8 cellular contexts compared by ENCODE assay signal in genomic region chr20:35739294-35740163, GRCh38. TPM values are rescaled to one million over a fixed set of nuclear protein-coding genes. Genes with fewer than 3 reads are reported as not detected.
A peak's percentile ranks its signal among the peaks of the same experiment; 100 is the strongest.
DNase-seq lines count a peak whose midpoint lies in the region; ATAC-seq and TF ChIP-seq lines count a peak whose summit lies in the region.

No MANE protein-coding gene starts in this region.

- H3K4me1 ChIP-seq in iPS-15b (ENCODE audit: control insufficient read depth, insufficient read depth, low read length) (peaks cover 12% of the 10 kb centered on the region), thymus (ENCODE audit: control insufficient read depth, insufficient read depth, low read length) (peaks cover 9% of the 10 kb centered on the region), testis (peaks cover 28% of the 10 kb centered on the region)

- H3K4me3 Mint-ChIP-seq in activated CD4-positive, alpha-beta memory T cell treated with anti-CD3 and anti-CD28 coated beads, Interleukin-2, amount 10 ng/mL, durations not matched to agents 7 days and 5 days, result peak overlapping the region; percentile 98

- H3K36me3 ChIP-seq in BJ (ENCODE audit: control insufficient read depth, insufficient read depth, low read length) (peaks cover 11% of the 10 kb centered on the region), iPS-15b (ENCODE audit: control insufficient read depth, insufficient read depth, low read length) (peaks cover 39% of the 10 kb centered on the region), thymus (ENCODE audit: control insufficient read depth, insufficient read depth) (peaks cover 31% of the 10 kb centered on the region), testis (ENCODE audit: low read depth, missing control alignments) (no peaks in the 10 kb centered on the region)

- no peaks in the 10 kb centered on the region for H3K27me3 Mint-ChIP-seq in activated CD4-positive, alpha-beta memory T cell treated with anti-CD3 and anti-CD28 coated beads, Interleukin-2, amount 10 ng/mL, durations not matched to agents 7 days and 5 days

- TF ChIP-seq POLR2A in testis (IDR thresholded peaks at IDR 0.05), result no peak

- intact Hi-C loops in testis (cut with DNase I; ENCODE audit: low total_unique reads), result no loop called here

- H3K9me3 ChIP-seq in iPS-15b (ENCODE audit: control insufficient read depth, insufficient read depth, low read length) (no peaks in the 10 kb centered on the region), thymus (ENCODE audit: control insufficient read depth) (no peaks in the 10 kb centered on the region), testis (no peaks in the 10 kb centered on the region)

- peak overlapping the region; percentile 77 for H3K4me3 ChIP-seq in BJ (ENCODE audit: low read depth, low read length)
- peak overlapping the region; percentile 95 for H3K4me3 ChIP-seq in iPS-15b (ENCODE audit: low read depth, low read length)
- peak overlapping the region; percentile 9 for H3K4me3 ChIP-seq in thymus (ENCODE audit: low read length)
- no peak overlapping the region for H3K4me3 ChIP-seq in testis

- no peak overlapping the region for H3K9ac ChIP-seq in iPS-15b (ENCODE audit: low read depth, low read length)

- H3K27me3 ChIP-seq in BJ (ENCODE audit: control insufficient read depth, insufficient read depth, low read length) (no peaks in the 10 kb centered on the region), iPS-15b (ENCODE audit: control insufficient read depth, insufficient read depth, low read length) (no peaks in the 10 kb centered on the region), thymus (ENCODE audit: control insufficient read depth, insufficient read depth) (no peaks in the 10 kb centered on the region), testis (no peaks in the 10 kb centered on the region)

- CTCF ChIA-PET in BJ (lab: Yijun Ruan, JAX), result interaction anchor here (0.7 to 2.2 kb wide), 8 partner anchors 11 to 201 kb away, joined by 3 to 10 read pairs (median 6); no protein-coding TSS in a partner anchor
- CTCF ChIA-PET in activated CD4-positive, alpha-beta memory T cell treated with anti-CD3 and anti-CD28 coated beads, Interleukin-2, amount 10 ng/mL, durations not matched to agents 7 days and 5 days (lab: Charles Lee), result interaction anchor here (0.5 to 2.1 kb wide), 15 partner anchors 9 to 1303 kb away, joined by 3 to 18 read pairs (median 3); partner anchors contain the start of genes PHF20 and SCAND1

- POLR2A ChIA-PET in BJ (lab: Charles Lee), result interaction anchor here (1.0 to 1.2 kb wide), 3 partner anchors 30 to 145 kb away, joined by 3 to 4 read pairs (median 4); no protein-coding TSS in a partner anchor
- POLR2A ChIA-PET in activated CD4-positive, alpha-beta memory T cell treated with anti-CD3 and anti-CD28 coated beads, Interleukin-2, amount 10 ng/mL, durations not matched to agents 7 days and 5 days (lab: Charles Lee), result interaction anchor here (0.6 to 17.5 kb wide), 10 partner anchors 10 to 285 kb away, joined by 3 to 516 read pairs (median 16); partner anchors contain the start of genes NFS1, PHF20, ROMO1 and SCAND1

- H3K4me1 Mint-ChIP-seq in activated CD4-positive, alpha-beta memory T cell treated with anti-CD3 and anti-CD28 coated beads, Interleukin-2, amount 10 ng/mL, durations not matched to agents 7 days and 5 days, result peaks cover 54% of the 10 kb centered on the region

- H3K27ac Mint-ChIP-seq in activated CD4-positive, alpha-beta memory T cell treated with anti-CD3 and anti-CD28 coated beads, Interleukin-2, amount 10 ng/mL, durations not matched to agents 7 days and 5 days, result peak overlapping the region; percentile 78

- no peaks in the 10 kb centered on the region for H3K9me3 Mint-ChIP-seq in activated CD4-positive, alpha-beta memory T cell treated with anti-CD3 and anti-CD28 coated beads, Interleukin-2, amount 10 ng/mL, durations not matched to agents 7 days and 5 days

- TF ChIP-seq CTCF in BJ (IDR thresholded peaks at IDR 0.05; ENCODE audit: insufficient read depth, low read depth, low read length) (peak; percentile 34; the same call in 1 of the 2 replicates), testis (IDR thresholded peaks at IDR 0.05) (peak in 1 of 3 experiments; percentile 16)

- no peak for ATAC-seq in GM19023 (IDR thresholded peaks at IDR 0.05; ENCODE audit: unreplicated experiment)

- DNase-seq in BJ (ENCODE audit: low read depth) (no peak), HT1080 (ENCODE audit: low read depth) (peak; percentile 34), testis (no peak), nucleus accumbens (lab: John Stamatoyannopoulos, UW) (no peak)
- DNase-seq in activated CD4-positive, alpha-beta memory T cell treated with anti-CD3 and anti-CD28 coated beads, Interleukin-2, amount 10 ng/mL, durations not matched to agents 7 days and 5 days, result no peak

- WGBS in thymus, result 73% methylated on average over 7 of the region's 7 CpGs
- WGBS in testis, 2 donors, result 56 to 63% methylated on average over 7 of the region's 7 CpGs

- H3K27ac ChIP-seq in thymus (ENCODE audit: low read depth) (no peak overlapping the region), testis (peak overlapping the region in 1 of 2 donors; percentile 97)

- H3K36me3 Mint-ChIP-seq in activated CD4-positive, alpha-beta memory T cell treated with anti-CD3 and anti-CD28 coated beads, Interleukin-2, amount 10 ng/mL, durations not matched to agents 7 days and 5 days (ENCODE audit: low read depth), result peaks cover 63% of the 10 kb centered on the region

RNA-seq across cellular contexts. Expression of gene RBM39, which starts 2.5 kb away (rescaled TPM):
- polyA plus RNA-seq in BJ (2011; rRNA removed) (63.5 and 107 TPM in 2 replicates), thymus (830 TPM), testis (ENCODE audit: insufficient read depth, low read depth, low replicate concordance) (116 TPM)
- polyA minus RNA-seq in BJ (2011; rRNA and poly(A)+ RNA removed), result 73.8 and 98.4 TPM in 2 replicates
- total RNA-seq in HT1080 (2014; rRNA removed; shearing (Covaris generic)), result 197 and 209 TPM in 2 replicates
- polyA plus RNA-seq in HT1080 (2015; cell fraction: cytosol; rRNA removed), result 116 and 132 TPM in 2 replicates
- polyA plus RNA-seq in HT1080 (2015; cell fraction: nucleus; rRNA removed), result 801 and 809 TPM in 2 replicates
- total RNA-seq in activated CD4-positive, alpha-beta memory T cell treated with anti-CD3 and anti-CD28 coated beads, Interleukin-2, amount 10 ng/mL, durations not matched to agents 7 days and 5 days, result 100 to 1,000 TPM; 318 to 331 TPM
- total RNA-seq in testis, result 100 to 1,000 TPM; 273 to 278 TPM

RNA-seq across cellular contexts. Expression of gene PHF20, which starts 32.3 kb away (rescaled TPM):
- polyA plus RNA-seq in BJ (2011; rRNA removed), result 23.5 and 24.9 TPM in 2 replicates
- 35.4 and 41.1 TPM in 2 replicates for polyA minus RNA-seq in BJ (2011; rRNA and poly(A)+ RNA removed)
- total RNA-seq in HT1080 (2014; rRNA removed; shearing (Covaris generic)), result 28.6 and 36.7 TPM in 2 replicates
- 23.1 and 30.1 TPM in 2 replicates for polyA plus RNA-seq in HT1080 (2015; cell fraction: cytosol; rRNA removed)
- polyA plus RNA-seq in HT1080 (2015; cell fraction: nucleus; rRNA removed), result 31.8 and 33.2 TPM in 2 replicates
- total RNA-seq in activated CD4-positive, alpha-beta memory T cell treated with anti-CD3 and anti-CD28 coated beads, Interleukin-2, amount 10 ng/mL, durations not matched to agents 7 days and 5 days, result 10 to 100 TPM; 42.7 to 48.3 TPM
- 39.7 TPM for polyA plus RNA-seq in thymus
- 100 to 1,000 TPM in 1 of 2 donors, 10 to 100 TPM in 1; 59.8 to 108 TPM for total RNA-seq in testis
- 76.1 TPM for polyA plus RNA-seq in testis (ENCODE audit: insufficient read depth, low read depth, low replicate concordance)

RNA-seq across cellular contexts. Expression of gene ROMO1, which starts 40.3 kb away (rescaled TPM):
- polyA plus RNA-seq in BJ (2011; rRNA removed) (306 and 399 TPM in 2 replicates), thymus (296 TPM), testis (ENCODE audit: insufficient read depth, low read depth, low replicate concordance) (160 TPM)
- polyA minus RNA-seq in BJ (2011; rRNA and poly(A)+ RNA removed), result 19.6 and 27.0 TPM in 2 replicates
- 213 and 561 TPM in 2 replicates for total RNA-seq in HT1080 (2014; rRNA removed; shearing (Covaris generic))
- polyA plus RNA-seq in HT1080 (2015; cell fraction: cytosol; rRNA removed), result 341 and 417 TPM in 2 replicates
- 107 and 141 TPM in 2 replicates for polyA plus RNA-seq in HT1080 (2015; cell fraction: nucleus; rRNA removed)
- total RNA-seq in activated CD4-positive, alpha-beta memory T cell treated with anti-CD3 and anti-CD28 coated beads, Interleukin-2, amount 10 ng/mL, durations not matched to agents 7 days and 5 days, result 100 to 1,000 TPM in 1 of 2 experiments, 10 to 100 TPM in 1; 98.4 to 114 TPM
- 100 to 1,000 TPM; 200 to 276 TPM for total RNA-seq in testis

RNA-seq across cellular contexts. Expression of gene NFS1, which starts 40.4 kb away (rescaled TPM):
- polyA plus RNA-seq in BJ (2011; rRNA removed), result 40.9 and 45.6 TPM in 2 replicates
- 12.3 and 16.5 TPM in 2 replicates for polyA minus RNA-seq in BJ (2011; rRNA and poly(A)+ RNA removed)
- 34.1 and 92.1 TPM in 2 replicates for total RNA-seq in HT1080 (2014; rRNA removed; shearing (Covaris generic))
- polyA plus RNA-seq in HT1080 (2015; cell fraction: cytosol; rRNA removed), result 48.2 and 59.5 TPM in 2 replicates
- polyA plus RNA-seq in HT1080 (2015; cell fraction: nucleus; rRNA removed), result 75.8 and 98.3 TPM in 2 replicates
- total RNA-seq in activated CD4-positive, alpha-beta memory T cell treated with anti-CD3 and anti-CD28 coated beads, Interleukin-2, amount 10 ng/mL, durations not matched to agents 7 days and 5 days, result 10 to 100 TPM; 28.3 to 30.8 TPM
- 25.5 TPM for polyA plus RNA-seq in thymus
- 10 to 100 TPM; 84.1 to 90.6 TPM for total RNA-seq in testis
- polyA plus RNA-seq in testis (ENCODE audit: insufficient read depth, low read depth, low replicate concordance), result 86.6 TPM

Comparison
In these comparisons a context has a peak if more than half of its experiments do, and no peak if none do; other contexts are left out.
1. H3K4me3 ChIP-seq: peak in BJ (single experiment), iPS-15b (single experiment) and thymus (single experiment); none in testis (0 of 2).